Comparison of ENCODE assay signal across 9 cellular contexts in genomic region chr14:59869381-59870255, GRCh38. TPM values are rescaled to one million over a fixed set of nuclear protein-coding genes. Genes with fewer than 3 reads are reported as not detected.
DNase-seq lines count a peak whose midpoint lies in the region; FAIRE-seq and TF ChIP-seq lines count a peak whose summit lies in the region.
"Had no signal": no experiment of that assay in that cellular context is flagged by ENCODE, and none has a peak within 500 bp of the region (broad histone marks: within the 10 kb centered on the region; RNA-seq: fewer than 3 reads in every experiment).

No MANE protein-coding gene starts in this region.

- DNase-seq in G401 (ENCODE audit: low spot score) (peak; percentile 68), NCI-H748 (lab: John Stamatoyannopoulos, UW; ENCODE audit: unreplicated experiment) (peak; percentile 80), fibroblast of lung (ENCODE audit: low read depth in 2 of 2) (no peak), T-helper 9 cell (no peak), T1000 (lab: John Stamatoyannopoulos, UW) (no peak), germinal center (ENCODE audit: low spot score) (no peak), RCC 7860 (ENCODE audit: low spot score) (no peak)

- no peaks in the 10 kb centered on the region for H4K20me1 ChIP-seq in fibroblast of lung (ENCODE audit: control insufficient read depth, extremely low read depth, insufficient read depth, low read length)

- H3K9ac ChIP-seq in fibroblast of lung (ENCODE audit: insufficient read depth, low read length), result no peak overlapping the region
- H3K9ac ChIP-seq in rectal smooth muscle tissue (ENCODE audit: low read length), result no peak overlapping the region

- no peak for TF ChIP-seq CTCF in fibroblast of lung (conservative IDR thresholded peaks at IDR 0.05 in 1 of 2, IDR thresholded peaks at IDR 0.05 in 1 of 2; ENCODE audit: low read depth in 1 of 2, low read length in 2 of 2)

- no peaks in the 10 kb centered on the region for H3K4me1 ChIP-seq in fibroblast of lung (ENCODE audit: control insufficient read depth, extremely low read depth, insufficient read depth, low read length)
- no peaks in the 10 kb centered on the region for H3K4me1 ChIP-seq in rectal smooth muscle tissue (ENCODE audit: control insufficient read depth, insufficient read depth, low read length)

- peak overlapping the region in 2 of 4 experiments; percentile 8 to 57 for H3K4me3 ChIP-seq in fibroblast of lung (replicated peaks in 1 of 4; ENCODE audit: control extremely low read depth in 1 of 4, insufficient read depth in 1 of 4, low read depth in 3 of 4, low read length in 4 of 4)
- H3K4me3 ChIP-seq in rectal smooth muscle tissue (ENCODE audit: low read length), result peak overlapping the region; percentile 61

- H3K27ac ChIP-seq in fibroblast of lung (ENCODE audit: insufficient read depth, low read length) (no peak overlapping the region), rectal smooth muscle tissue (ENCODE audit: low read depth, low read length) (no peak overlapping the region)

- no peaks in the 10 kb centered on the region for H3K79me2 ChIP-seq in fibroblast of lung (ENCODE audit: control insufficient read depth, insufficient read depth, low read length)

- H3K4me2 ChIP-seq in fibroblast of lung (ENCODE audit: extremely low read depth, insufficient read depth, low read length), result peak overlapping the region; percentile 25

- in situ Hi-C loops in G401 (cut with HindIII; ENCODE audit: low sequenced_read_pairs), result no loop called here

- H3K27me3 ChIP-seq in fibroblast of lung (ENCODE audit: control insufficient read depth, insufficient read depth, low read length) (peaks cover 7% of the 10 kb centered on the region), rectal smooth muscle tissue (ENCODE audit: control insufficient read depth, insufficient read depth, low read length) (peaks cover 5% of the 10 kb centered on the region)

- FAIRE-seq in RCC 7860 (lab: Jason Lieb, UNC), result no peak

- H2AFZ ChIP-seq in fibroblast of lung (ENCODE audit: low read length), result no peak overlapping the region

- H3K9me3 ChIP-seq in fibroblast of lung (ENCODE audit: control insufficient read depth, insufficient read depth, low read depth, low read length), result no peaks in the 10 kb centered on the region

- no peaks in the 10 kb centered on the region for H3K36me3 ChIP-seq in fibroblast of lung (ENCODE audit: control insufficient read depth, insufficient read depth, low read length)
- no peaks in the 10 kb centered on the region for H3K36me3 ChIP-seq in rectal smooth muscle tissue (ENCODE audit: control insufficient read depth, insufficient read depth, low read length)

RNA-seq across cellular contexts. Expression of gene RTN1, which starts 1.0 kb away (rescaled TPM):
- not detected in 2 replicates for total RNA-seq in G401 (2014; rRNA removed; shearing (Covaris generic))
- total RNA-seq in fibroblast of lung, result under 0.01 and 0.17 TPM in 2 replicates
- polyA plus RNA-seq in fibroblast of lung, result 0.35 and 0.92 TPM in 2 replicates
- 0.37 and 0.77 TPM in 2 replicates for polyA plus RNA-seq in fibroblast of lung (2012)
- 0.67 TPM in 1 of 2 replicates, not detected in the other for polyA minus RNA-seq in fibroblast of lung (ENCODE audit: low replicate concordance)
- total RNA-seq: M059J had no signal

RNA-seq across cellular contexts. Expression of gene LRRC9, which starts 50.3 kb away (rescaled TPM):
- not detected in 2 replicates for total RNA-seq in G401 (2014; rRNA removed; shearing (Covaris generic))
- total RNA-seq in fibroblast of lung, result not detected in 2 replicates
- polyA plus RNA-seq in fibroblast of lung, result not detected in 2 replicates
- polyA plus RNA-seq in fibroblast of lung (2012), result not detected in 2 replicates
- polyA minus RNA-seq in fibroblast of lung (ENCODE audit: low replicate concordance), result not detected in 2 replicates
- total RNA-seq: M059J had no signal

Comparison
In these comparisons a context has a peak if more than half of its experiments do, and no peak if none do; other contexts are left out.
1. DNase-seq: peak in G401 (single experiment) and NCI-H748 (single experiment); none in fibroblast of lung (0 of 2), T-helper 9 cell (single experiment), T1000 (single experiment), germinal center (single experiment) and RCC 7860 (single experiment).